Comparison of ENCODE assay signal across 23 cellular contexts in the genomic region with DNA sequence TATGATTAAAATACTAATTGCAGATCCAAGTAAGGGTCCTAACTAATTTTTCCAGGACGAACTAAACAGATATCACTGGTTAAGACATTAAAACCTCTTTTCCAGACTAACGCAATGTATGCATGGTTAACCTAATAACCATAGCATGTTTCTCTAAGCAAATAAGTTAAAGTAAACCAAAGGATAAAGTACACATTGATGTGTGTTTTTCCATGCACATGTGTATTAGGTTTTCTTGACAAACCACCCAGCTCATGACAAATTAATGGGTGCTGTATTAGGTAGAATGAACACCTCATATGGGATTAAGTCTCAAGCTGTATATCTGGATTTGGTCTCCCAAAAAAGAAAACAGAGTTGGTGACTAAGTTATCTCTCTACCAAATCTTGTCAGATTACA. TPM values are rescaled to one million over a fixed set of nuclear protein-coding genes. Genes with fewer than 3 reads are reported as not detected.
DNase-seq lines count a peak whose midpoint lies in the region; ATAC-seq, FAIRE-seq and TF ChIP-seq lines count a peak whose summit lies in the region.
"Had no signal": no experiment of that assay in that cellular context is flagged by ENCODE, and none has a peak within 500 bp of the region (broad histone marks: within the 10 kb centered on the region; RNA-seq: fewer than 3 reads in every experiment).

No MANE protein-coding gene starts in this region.

- WGBS in prostate gland = 78% methylated on average over 2 of the region's 2 CpGs

- no peaks in the 10 kb centered on the region for H3K9me3 ChIP-seq in prostate gland
- H3K9me3 ChIP-seq: BE2C, Caco-2 had no signal

- intact Hi-C loops in prostate gland (cut with DNase I) = no loop called here

- TF ChIP-seq CTCF in prostate gland (IDR thresholded peaks at IDR 0.05) (no peak), GM10266 (IDR thresholded peaks at IDR 0.05; ENCODE audit: control insufficient read depth, insufficient read depth, low read depth, missing control alignments) (no peak)

- no peaks in the 10 kb centered on the region for H3K36me3 ChIP-seq in prostate gland
- H3K36me3 ChIP-seq: BE2C had no signal

- H3K4me3 ChIP-seq in prostate gland = no peak overlapping the region
- H3K4me3 ChIP-seq: GM12878, GM23248, K562 had no signal

- peak overlapping the region; percentile 63 to 64 for H3K27ac ChIP-seq in prostate gland
- H3K27ac ChIP-seq: GM23248, HL-60 had no signal

- peaks cover 7% of the 10 kb centered on the region for H3K4me1 ChIP-seq in prostate gland (replicated peaks)
- H3K4me1 ChIP-seq: BE2C, Caco-2 had no signal

- DNase-seq in H54 (ENCODE audit: insufficient read length, low spot score) (no peak), NCI-H526 (lab: John Stamatoyannopoulos, UW) (peak; percentile 20 to 42), prostate gland (ENCODE audit: low spot score) (no peak), GM10266 (ENCODE audit: extremely low spot score) (no peak), erythroblast (lab: John Stamatoyannopoulos, UW) (no peak)
- DNase-seq: ACHN; BE2C; C1 segment of cervical spinal cord; Caco-2; CD4-positive, CD25-positive, alpha-beta regulatory T cell; DMS79 treated with DMSO at 0.1 percent for 48 hours; GF-D8; GM23248; HCEC 1CT; IMR-90 had no signal

- no peak for TF ChIP-seq POLR2A in H54 (IDR thresholded peaks at IDR 0.05; ENCODE audit: low read depth, low read length)
- TF ChIP-seq POLR2A in prostate gland (IDR thresholded peaks at IDR 0.05) = no peak
- no peak for TF ChIP-seq POLR2A in erythroblast (IDR thresholded peaks at IDR 0.05; ENCODE audit: low read length)

- no peak for ATAC-seq in GM18517 (IDR thresholded peaks at IDR 0.05; ENCODE audit: unreplicated experiment)
- ATAC-seq: GM12878, K562 had no signal

- FAIRE-seq in H54 (lab: Jason Lieb, UNC) = peak; percentile 23
- FAIRE-seq in islet of Langerhans (lab: Jason Lieb, UNC) = peak; percentile 79
- FAIRE-seq: A204.1, D721Med, GM12878, GM19239, K562 had no signal

- H3K27me3 ChIP-seq in prostate gland (replicated peaks; ENCODE audit: insufficient read depth) = no peaks in the 10 kb centered on the region
- H3K27me3 ChIP-seq: BE2C had no signal

RNA-seq across cellular contexts. Expression of a gene that starts 45.6 kb away (rescaled TPM):
- 100 to 1,000 TPM in 1 of 2 donors, 10 to 100 TPM in 1; 76.5 to 106 TPM for total RNA-seq in prostate gland

Comparison
In these comparisons a context has a peak if more than half of its experiments do, and no peak if none do; other contexts are left out.
1. DNase-seq: peak in NCI-H526 (2 of 2); none in H54 (single experiment), prostate gland (single experiment), GM10266 (single experiment) and erythroblast (0 of 2).